ENCODE assay signal across 12 cellular contexts in the genomic region with DNA sequence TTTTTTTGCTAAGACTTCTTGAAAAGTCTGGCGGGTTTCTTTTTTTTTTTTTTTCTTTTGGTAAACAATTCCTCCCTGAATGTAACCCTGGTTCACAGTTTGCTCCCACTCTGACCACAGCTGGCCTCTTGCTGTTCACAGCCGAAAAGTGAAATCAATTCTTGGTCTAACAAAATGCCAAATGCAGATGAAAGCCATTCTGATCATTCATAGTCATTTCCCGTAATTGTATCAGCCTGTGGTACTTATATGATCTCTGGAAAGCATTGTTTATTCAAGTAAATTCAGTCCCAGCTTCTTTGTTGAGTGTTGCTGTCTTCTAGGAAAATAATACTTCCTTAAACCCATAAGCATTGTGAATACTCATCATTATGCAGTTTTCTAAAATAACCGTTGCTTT.
DNase-seq lines count a peak whose midpoint lies in the region; ATAC-seq and TF ChIP-seq lines count a peak whose summit lies in the region.
"Had no signal": no experiment of that assay in that cellular context is flagged by ENCODE, and none has a peak within 500 bp of the region (broad histone marks: within the 10 kb centered on the region; RNA-seq: fewer than 3 reads in every experiment).

No MANE protein-coding gene starts in this region.

- in situ Hi-C loops in astrocyte of the cerebellum (cut with HindIII; ENCODE audit: low sequenced_read_pairs) = no loop called here

- peak overlapping the region in 7 of 12 donors; percentile 2 to 39 (median 30) for H3K27ac ChIP-seq in heart left ventricle

- H3K4me1 ChIP-seq in heart left ventricle = peaks cover 0 to 16% (median 4%) of the 10 kb centered on the region in 12 donors

- H3K4me3 ChIP-seq in heart left ventricle (peak overlapping the region in 7 of 12 donors; percentile 2 to 25 (median 11)), astrocyte of the cerebellum (ENCODE audit: low read depth, low read length) (no peak overlapping the region)

- no peak for TF ChIP-seq POLR2A in heart left ventricle (IDR thresholded peaks at IDR 0.05)

- no peaks in the 10 kb centered on the region for H3K36me3 ChIP-seq in heart left ventricle

- POLR2A ChIA-PET in naive thymus-derived CD8-positive, alpha-beta T cell (lab: Charles Lee) = no interaction called here

- no peaks in the 10 kb centered on the region for H3K36me3 Mint-ChIP-seq in type B pancreatic cell
- peaks cover 0 to 4% (median 0%) of the 10 kb centered on the region in 3 donors for H3K36me3 Mint-ChIP-seq in naive thymus-derived CD8-positive, alpha-beta T cell

- no peaks in the 10 kb centered on the region for H3K9me3 Mint-ChIP-seq in type B pancreatic cell
- H3K9me3 Mint-ChIP-seq in naive thymus-derived CD8-positive, alpha-beta T cell = peaks cover 0 to 4% (median 0%) of the 10 kb centered on the region in 9 donors

- TF ChIP-seq CTCF in heart left ventricle (IDR thresholded peaks at IDR 0.05) = no peak
- no peak for TF ChIP-seq CTCF in astrocyte of the cerebellum (IDR thresholded peaks at IDR 0.05; ENCODE audit: low read depth, low read length, missing control alignments)
- TF ChIP-seq CTCF in type B pancreatic cell (conservative IDR thresholded peaks at IDR 0.05) = no peak

- peaks cover 0 to 2% (median 0%) of the 10 kb centered on the region in 12 donors for H3K9me3 ChIP-seq in heart left ventricle

- no peaks in the 10 kb centered on the region for H3K27me3 Mint-ChIP-seq in type B pancreatic cell
- no peaks in the 10 kb centered on the region for H3K27me3 Mint-ChIP-seq in naive thymus-derived CD8-positive, alpha-beta T cell

- no peaks in the 10 kb centered on the region for H3K27me3 ChIP-seq in heart left ventricle

- WGBS in heart left ventricle, 4 donors = 43 to 51% (median 47%) methylated on average over 4 of the region's 4 CpGs

- peaks cover 37% of the 10 kb centered on the region for H3K4me1 Mint-ChIP-seq in type B pancreatic cell (ENCODE audit: unreplicated experiment)
- no peaks in the 10 kb centered on the region for H3K4me1 Mint-ChIP-seq in naive thymus-derived CD8-positive, alpha-beta T cell

- intact Hi-C loops in heart left ventricle (cut with DNase I) = no loop called here
- intact Hi-C loops in left cardiac atrium (cut with DNase I) = no loop called here

- DNase-seq in heart left ventricle (peak in 1 of 5 donors; percentile 22), left cardiac atrium (no peak), astrocyte of the cerebellum (ENCODE audit: low read depth) (peak; percentile 35), left kidney (ENCODE audit: low read depth, low spot score) (peak; percentile 31), type B pancreatic cell (ENCODE audit: extremely low spot score, unreplicated experiment) (no peak), AML-193 (lab: John Stamatoyannopoulos, UW) (no peak)
- no peak for DNase-seq in naive thymus-derived CD8-positive, alpha-beta T cell
- DNase-seq: caudate nucleus, DMS 273 treated with DMSO at 0.1 percent for 48 hours, kidney glomerular epithelial cell had no signal

- peak overlapping the region; percentile 60 for H3K4me3 Mint-ChIP-seq in type B pancreatic cell
- no peak overlapping the region for H3K4me3 Mint-ChIP-seq in naive thymus-derived CD8-positive, alpha-beta T cell

- H3K27ac Mint-ChIP-seq in type B pancreatic cell = peak overlapping the region; percentile 30
- H3K27ac Mint-ChIP-seq in naive thymus-derived CD8-positive, alpha-beta T cell = no peak overlapping the region

- ATAC-seq in heart left ventricle (peak in 1 of 4 donors; percentile 29), left cardiac atrium (no peak), HG03565 (IDR thresholded peaks at IDR 0.05; ENCODE audit: unreplicated experiment) (no peak)
- no peak for ATAC-seq in naive thymus-derived CD8-positive, alpha-beta T cell
- ATAC-seq: HCT116 had no signal

Comparison
In these comparisons a context has a peak if more than half of its experiments do, and no peak if none do; other contexts are left out.
1. DNase-seq: peak in astrocyte of the cerebellum (single experiment) and left kidney (single experiment); none in left cardiac atrium (single experiment), type B pancreatic cell (single experiment), AML-193 (0 of 2) and naive thymus-derived CD8-positive, alpha-beta T cell (0 of 10).